In genomic region chr6:36061236-36061635, GRCh38 we compare ENCODE assay signal across 31 cellular contexts. TPM values are rescaled to one million over a fixed set of nuclear protein-coding genes. Genes with fewer than 3 reads are reported as not detected.
"Had no signal": no experiment of that assay in that cellular context is flagged by ENCODE, and none has a peak within 500 bp of the region (broad histone marks: within the 10 kb centered on the region; RNA-seq: fewer than 3 reads in every experiment).

No MANE protein-coding gene starts in this region.

- H3K9me3 ChIP-seq: esophagus squamous epithelium, gastrocnemius medialis, heart right ventricle, left lung, lower lobe of right lung, mucosa of descending colon had no signal

- H3K27me3 ChIP-seq: dorsolateral prefrontal cortex, esophagus squamous epithelium, gastrocnemius medialis, heart right ventricle, left lung had no signal

- H3K27ac ChIP-seq: coronary artery, epithelial cell of prostate, esophagus squamous epithelium, gastrocnemius medialis, heart right ventricle, left lung, lower lobe of right lung had no signal

- ATAC-seq: esophagus mucosa, gastrocnemius medialis, heart right ventricle, left cardiac atrium, left lung, left ventricle myocardium superior, lower lobe of right lung, mucosa of descending colon had no signal

- DNase-seq: dermis blood vessel endothelial cell; dorsolateral prefrontal cortex; effector CD4-positive, alpha-beta T cell; effector memory CD4-positive, alpha-beta T cell; erythroblast; esophagus squamous epithelium; foreskin fibroblast; foreskin melanocyte; gastrocnemius medialis; glutamatergic neuron; head of caudate nucleus; heart right ventricle; hippocampal formation; left cardiac atrium; left lung; left ventricle myocardium superior; lower lobe of right lung; mesendoderm; mucosa of descending colon had no signal

- H3K4me3 ChIP-seq: coronary artery, dorsolateral prefrontal cortex, esophagus squamous epithelium, gastrocnemius medialis, heart right ventricle, left lung, lower lobe of right lung, mucosa of descending colon had no signal

- H3K9me3 Mint-ChIP-seq: memory B cell had no signal

- H3K4me3 Mint-ChIP-seq: memory B cell had no signal

- H3K27me3 Mint-ChIP-seq: memory B cell had no signal

- FAIRE-seq: colon, islet of Langerhans, keratinocyte had no signal

RNA-seq across cellular contexts. Expression of gene SLC26A8, which starts 36.8 kb away (rescaled TPM):
- total RNA-seq: glomerular endothelial cell, kidney epithelial cell, left ventricle myocardium superior, lower leg skin, lung microvascular endothelial cell, myocyte had no signal
